13 cellular contexts compared by ENCODE assay signal in the genomic region with DNA sequence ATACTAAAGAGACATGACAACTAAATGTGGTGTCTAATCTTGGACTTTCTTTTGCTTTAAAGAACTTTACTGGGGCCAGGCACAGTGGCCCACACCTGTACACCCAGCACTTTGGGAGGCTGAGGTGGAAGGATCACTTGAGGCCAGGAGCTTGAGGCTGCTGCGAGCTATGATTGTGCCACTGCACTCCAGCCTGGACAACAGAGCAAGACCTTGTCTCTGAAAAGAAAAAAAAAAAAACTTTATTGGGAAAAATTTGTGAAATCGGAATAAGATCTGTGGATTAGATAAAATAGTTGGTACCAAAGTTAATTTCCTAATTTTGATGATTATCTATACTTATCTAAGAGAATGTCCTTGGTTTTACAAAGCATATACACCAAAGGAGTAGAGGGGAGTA.
"Had no signal": no experiment of that assay in that cellular context is flagged by ENCODE, and none has a peak within 500 bp of the region (broad histone marks: within the 10 kb centered on the region; RNA-seq: fewer than 3 reads in every experiment).

No MANE protein-coding gene starts in this region.

- H3K9me3 ChIP-seq: heart left ventricle, mucosa of descending colon, right atrium auricular region had no signal

- DNase-seq: foreskin melanocyte; heart left ventricle; hippocampal formation; kidney glomerular epithelial cell; mucosa of descending colon; natural killer cell; posterior cingulate gyrus; small intestine; stimulated activated CD4-positive, alpha-beta T cell treated with anti-CD3 and anti-CD28 coated beads, Interleukin-12 subunit alpha, Interleukin-12 subunit beta, amount 100 ng/mL, for 4 hours; trophoblast cell had no signal

- H3K36me3 Mint-ChIP-seq: natural killer cell had no signal

- H3K9me3 Mint-ChIP-seq: central memory CD8-positive, alpha-beta T cell; natural killer cell; neural crest cell had no signal

- ATAC-seq: heart left ventricle, mucosa of descending colon, natural killer cell had no signal

- H3K4me3 Mint-ChIP-seq: central memory CD8-positive, alpha-beta T cell; natural killer cell; neural crest cell had no signal

- H3K27me3 Mint-ChIP-seq: central memory CD8-positive, alpha-beta T cell had no signal

- H3K27ac Mint-ChIP-seq: natural killer cell had no signal
